In genomic region chr11:67286621-67287333, GRCh38 we compare ENCODE assay signal across 9 cellular contexts.
A peak's percentile ranks its signal among the peaks of the same experiment; 100 is the strongest.
DNase-seq lines count a peak whose midpoint lies in the region; ATAC-seq, FAIRE-seq and TF ChIP-seq lines count a peak whose summit lies in the region.
"Had no signal": no experiment of that assay in that cellular context is flagged by ENCODE, and none has a peak within 500 bp of the region (broad histone marks: within the 10 kb centered on the region; RNA-seq: fewer than 3 reads in every experiment).

No MANE protein-coding gene starts in this region.

- no peak for DNase-seq in H54 (ENCODE audit: insufficient read length, low spot score)
- peak; percentile 48 for DNase-seq in globus pallidus (ENCODE audit: low spot score)
- DNase-seq in NCI-H345 treated with DMSO at 0.1 percent for 48 hours (lab: John Stamatoyannopoulos, UW; ENCODE audit: unreplicated experiment) = no peak
- DNase-seq in Ammon's horn (ENCODE audit: low spot score) = no peak
- DNase-seq in effector CD8-positive, alpha-beta T cell (lab: John Stamatoyannopoulos, UW) = no peak
- DNase-seq: HCEC 1CT had no signal

- no peak for ATAC-seq in GM18907 (IDR thresholded peaks at IDR 0.05; ENCODE audit: unreplicated experiment)

- peak; percentile 0; the same call in 1 of the 2 replicates for TF ChIP-seq POLR2A in H54 (IDR thresholded peaks at IDR 0.05; ENCODE audit: low read depth, low read length)

- no peaks in the 10 kb centered on the region for H3K27me3 Mint-ChIP-seq in T-helper 1 cell treated with Interleukin-12 subunit alpha and Interleukin-12 subunit beta and Interleukin-4 antibody, amounts not matched to agents 30 μg/mL and 1 μg/mL, for 36 hours (ENCODE audit: low read depth)

- H3K4me3 Mint-ChIP-seq in T-helper 1 cell treated with Interleukin-12 subunit alpha and Interleukin-12 subunit beta and Interleukin-4 antibody, amounts not matched to agents 30 μg/mL and 1 μg/mL, for 36 hours = peak overlapping the region; percentile 80

- H3K27ac Mint-ChIP-seq in T-helper 1 cell treated with Interleukin-12 subunit alpha and Interleukin-12 subunit beta and Interleukin-4 antibody, amounts not matched to agents 30 μg/mL and 1 μg/mL, for 36 hours = peak overlapping the region; percentile 95

- H3K36me3 Mint-ChIP-seq in T-helper 1 cell treated with Interleukin-12 subunit alpha and Interleukin-12 subunit beta and Interleukin-4 antibody, amounts not matched to agents 30 μg/mL and 1 μg/mL, for 36 hours (ENCODE audit: low read depth) = peaks cover 31% of the 10 kb centered on the region

- no peak overlapping the region for H3K4me3 ChIP-seq in skin epidermis

- H3K9me3 Mint-ChIP-seq in T-helper 1 cell treated with Interleukin-12 subunit alpha and Interleukin-12 subunit beta and Interleukin-4 antibody, amounts not matched to agents 30 μg/mL and 1 μg/mL, for 36 hours = no peaks in the 10 kb centered on the region

- H3K4me1 Mint-ChIP-seq in T-helper 1 cell treated with Interleukin-12 subunit alpha and Interleukin-12 subunit beta and Interleukin-4 antibody, amounts not matched to agents 30 μg/mL and 1 μg/mL, for 36 hours (ENCODE audit: low read depth) = peaks cover 40% of the 10 kb centered on the region

- peak overlapping the region; percentile 36 to 100 (median 97) for H3K27ac ChIP-seq in skin epidermis

- FAIRE-seq in H54 (lab: Jason Lieb, UNC) = no peak
